8 cellular contexts compared by ENCODE assay signal in the genomic region with DNA sequence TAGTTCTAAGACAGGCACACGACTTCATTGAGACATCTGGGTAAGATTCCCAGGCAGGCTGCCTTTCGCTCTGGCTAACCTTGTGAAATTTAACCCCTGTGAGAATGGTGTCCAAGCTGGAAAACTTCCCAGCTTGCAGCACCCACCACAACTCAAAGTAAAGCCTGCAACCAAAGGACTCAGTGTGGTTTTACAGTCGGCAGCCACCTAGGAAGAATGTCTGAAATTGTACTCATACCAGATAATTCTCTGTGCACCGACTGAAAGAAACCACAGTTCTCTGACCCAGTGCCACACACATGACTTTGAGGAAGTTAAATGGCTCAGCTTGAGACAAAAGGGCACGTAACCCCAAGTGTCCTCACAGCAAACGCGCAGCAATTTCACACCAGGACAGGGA.
DNase-seq lines count a peak whose midpoint lies in the region; ATAC-seq, FAIRE-seq and TF ChIP-seq lines count a peak whose summit lies in the region.

No MANE protein-coding gene starts in this region.

- no peak for TF ChIP-seq POLR2A in HepG2 (IDR thresholded peaks at IDR 0.05; ENCODE audit: insufficient read depth in 1 of 2, low read depth in 2 of 2, low read length in 2 of 2)

- peak overlapping the region; percentile 26 for H3K27ac Mint-ChIP-seq in activated naive CD8-positive, alpha-beta T cell treated with anti-CD3 and anti-CD28 coated beads for 36 hours
- H3K27ac Mint-ChIP-seq in activated CD4-positive, alpha-beta T cell treated with anti-CD3 and anti-CD28 coated beads, Interleukin-2, amount 10 ng/mL, durations not matched to agents 24 days and 14 days, result no peak overlapping the region

- H2AFZ ChIP-seq in HepG2 (ENCODE audit: low read length), result no peak overlapping the region

- H3K4me2 ChIP-seq in HepG2 (ENCODE audit: low read depth, low read length), result no peak overlapping the region

- DNase-seq in Caki2 (ENCODE audit: low read depth) (peak; percentile 73), HT1080 (ENCODE audit: low read depth) (peak; percentile 98), HepG2 (ENCODE audit: low spot score) (no peak), DMS153 (lab: John Stamatoyannopoulos, UW) (no peak), T-helper 9 cell (no peak)
- no peak for DNase-seq in activated naive CD8-positive, alpha-beta T cell treated with anti-CD3 and anti-CD28 coated beads for 36 hours
- DNase-seq in activated CD4-positive, alpha-beta T cell treated with anti-CD3 and anti-CD28 coated beads, Interleukin-2, amount 10 ng/mL, durations not matched to agents 24 days and 14 days, result no peak

- no peaks in the 10 kb centered on the region for H3K27me3 ChIP-seq in HepG2 (ENCODE audit: control insufficient read depth in 1 of 2, insufficient read depth in 2 of 2, low read length in 2 of 2)

- intact Hi-C loops in HepG2 (cut with micrococcal nuclease; ENCODE audit: unreplicated experiment), result no loop called here
- intact Hi-C loops in activated CD4-positive, alpha-beta T cell treated with anti-CD3 and anti-CD28 coated beads, Interleukin-2, amount 10 ng/mL, durations not matched to agents 24 days and 14 days (cut with micrococcal nuclease), result no loop called here

- 89% methylated on average over 7 of the region's 7 CpGs for WGBS in HepG2 (ENCODE audit: low lambda C conversion rate)

- no peak for TF ChIP-seq CTCF in HepG2 (CRISPR knock-in tag; IDR thresholded peaks at IDR 0.05)

- H3K27ac ChIP-seq in HepG2 (ENCODE audit: extremely low read length, insufficient read depth, low read length), result no peak overlapping the region

- CTCF ChIA-PET in HepG2 (lab: Yijun Ruan, JAX; ENCODE audit: low intra/inter-chr PET ratio, low total read pairs), result no interaction called here

- no TSS peak for BruUV-seq in HepG2 (replicated peaks; lab: Mats Ljungman, UMichigan)

- no peak for TF ChIP-seq RAD21 in HepG2 (CRISPR knock-in tag; IDR thresholded peaks at IDR 0.05)

- no peak overlapping the region for H3K4me3 ChIP-seq in HepG2 (replicated peaks in 1 of 3; ENCODE audit: insufficient read depth in 1 of 3, low read depth in 2 of 3, low read length in 3 of 3)

- in situ Hi-C loops in Caki2 (cut with HindIII; ENCODE audit: low pct_unique_long_range_greater_than_20kb, low sequenced_read_pairs), result no loop called here
- in situ Hi-C loops in HepG2 (cut with HindIII; ENCODE audit: extremely low pct_ligation_motif_present, low pct_unique_long_range_greater_than_20kb), result no loop called here

- POLR2A ChIA-PET in HepG2 (lab: Yijun Ruan, JAX), result no interaction called here

- peaks cover 21% of the 10 kb centered on the region; the same call in 1 of the 2 replicates for H4K20me1 ChIP-seq in HepG2 (ENCODE audit: insufficient read depth, low read length)

- H3K9me3 ChIP-seq in HepG2 (ENCODE audit: low read length), result no peaks in the 10 kb centered on the region

- no peak for TF ChIP-seq EP300 in HepG2 (IDR thresholded peaks at IDR 0.05; ENCODE audit: low read depth in 2 of 2, low read length in 2 of 2)
- TF ChIP-seq EP300 in HepG2 (CRISPR knock-in tag; IDR thresholded peaks at IDR 0.05; ENCODE audit: borderline replicate concordance), result no peak

- H3K9me3 Mint-ChIP-seq in activated naive CD8-positive, alpha-beta T cell treated with anti-CD3 and anti-CD28 coated beads for 36 hours, result no peaks in the 10 kb centered on the region
- H3K9me3 Mint-ChIP-seq in activated CD4-positive, alpha-beta T cell treated with anti-CD3 and anti-CD28 coated beads, Interleukin-2, amount 10 ng/mL, durations not matched to agents 24 days and 14 days, result no peaks in the 10 kb centered on the region

- no peaks in the 10 kb centered on the region for H3K4me1 ChIP-seq in HepG2 (ENCODE audit: insufficient read depth, low read length)

- ATAC-seq in HepG2 (no peak), HG02571 (IDR thresholded peaks at IDR 0.05; ENCODE audit: unreplicated experiment) (no peak)

- peaks cover 27% of the 10 kb centered on the region for H3K36me3 Mint-ChIP-seq in activated naive CD8-positive, alpha-beta T cell treated with anti-CD3 and anti-CD28 coated beads for 36 hours
- peaks cover 24% of the 10 kb centered on the region for H3K36me3 Mint-ChIP-seq in activated CD4-positive, alpha-beta T cell treated with anti-CD3 and anti-CD28 coated beads, Interleukin-2, amount 10 ng/mL, durations not matched to agents 24 days and 14 days (ENCODE audit: low read depth)

- H3K27me3 Mint-ChIP-seq in activated naive CD8-positive, alpha-beta T cell treated with anti-CD3 and anti-CD28 coated beads for 36 hours, result no peaks in the 10 kb centered on the region
- H3K27me3 Mint-ChIP-seq in activated CD4-positive, alpha-beta T cell treated with anti-CD3 and anti-CD28 coated beads, Interleukin-2, amount 10 ng/mL, durations not matched to agents 24 days and 14 days, result no peaks in the 10 kb centered on the region

- H3K4me1 Mint-ChIP-seq in activated naive CD8-positive, alpha-beta T cell treated with anti-CD3 and anti-CD28 coated beads for 36 hours, result peaks cover 67% of the 10 kb centered on the region
- peaks cover 32% of the 10 kb centered on the region for H3K4me1 Mint-ChIP-seq in activated CD4-positive, alpha-beta T cell treated with anti-CD3 and anti-CD28 coated beads, Interleukin-2, amount 10 ng/mL, durations not matched to agents 24 days and 14 days

- peaks cover 17% of the 10 kb centered on the region for H3K79me2 ChIP-seq in HepG2 (ENCODE audit: insufficient read depth, low read length)

- H3K4me3 Mint-ChIP-seq in activated naive CD8-positive, alpha-beta T cell treated with anti-CD3 and anti-CD28 coated beads for 36 hours, result peak overlapping the region; percentile 53
- H3K4me3 Mint-ChIP-seq in activated CD4-positive, alpha-beta T cell treated with anti-CD3 and anti-CD28 coated beads, Interleukin-2, amount 10 ng/mL, durations not matched to agents 24 days and 14 days, result no peak overlapping the region

- peaks cover 8 to 26% of the 10 kb centered on the region in 2 experiments; a peak in 3 of 5 replicates for H3K36me3 ChIP-seq in HepG2 (replicated peaks in 1 of 2; ENCODE audit: control insufficient read depth in 1 of 2, insufficient read depth in 2 of 2, low read length in 2 of 2)

- FAIRE-seq in HepG2 (lab: Jason Lieb, UNC), result no peak

- H3K9ac ChIP-seq in HepG2 (ENCODE audit: insufficient read depth, low read depth, low read length), result no peak overlapping the region

TF ChIP-seq in HepG2, 621 proteins besides CTCF, POLR2A, EP300 and RAD21:
- TF ChIP-seq, protein P1, sequence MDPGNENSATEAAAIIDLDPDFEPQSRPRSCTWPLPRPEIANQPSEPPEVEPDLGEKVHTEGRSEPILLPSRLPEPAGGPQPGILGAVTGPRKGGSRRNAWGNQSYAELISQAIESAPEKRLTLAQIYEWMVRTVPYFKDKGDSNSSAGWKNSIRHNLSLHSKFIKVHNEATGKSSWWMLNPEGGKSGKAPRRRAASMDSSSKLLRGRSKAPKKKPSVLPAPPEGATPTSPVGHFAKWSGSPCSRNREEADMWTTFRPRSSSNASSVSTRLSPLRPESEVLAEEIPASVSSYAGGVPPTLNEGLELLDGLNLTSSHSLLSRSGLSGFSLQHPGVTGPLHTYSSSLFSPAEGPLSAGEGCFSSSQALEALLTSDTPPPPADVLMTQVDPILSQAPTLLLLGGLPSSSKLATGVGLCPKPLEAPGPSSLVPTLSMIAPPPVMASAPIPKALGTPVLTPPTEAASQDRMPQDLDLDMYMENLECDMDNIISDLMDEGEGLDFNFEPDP (CRISPR knock-in tag; conservative IDR thresholded peaks at IDR 0.05), result 0 out of 2 replicates have a peak, but pooled peaks have one; percentile 32
- TF ChIP-seq ZNF367 (CRISPR knock-in tag; IDR thresholded peaks at IDR 0.05; ENCODE audit: borderline replicate concordance), result no peak

Comparison
In these comparisons a context has a peak if more than half of its experiments do, and no peak if none do; other contexts are left out.
1. DNase-seq: peak in Caki2 (single experiment) and HT1080 (single experiment); none in activated naive CD8-positive, alpha-beta T cell treated with anti-CD3 and anti-CD28 coated beads for 36 hours (single experiment), HepG2 (single experiment), DMS153 (single experiment), activated CD4-positive, alpha-beta T cell treated with anti-CD3 and anti-CD28 coated beads, Interleukin-2, amount 10 ng/mL, durations not matched to agents 24 days and 14 days (single experiment) and T-helper 9 cell (single experiment).